1 cellular context compared by ENCODE assay signal in genomic region chr9:12955510-12956163, GRCh38.
TF ChIP-seq lines count a peak whose summit lies in the region.

No MANE protein-coding gene starts in this region.

TF ChIP-seq in GM23338, 12 proteins besides CTCF, POLR2A, EP300 and RAD21 (continued from another document):
- TF ChIP-seq ZNF462 (CRISPR knock-in tag; IDR thresholded peaks at IDR 0.05) (no peak), POLR2AphosphoS5 (IDR thresholded peaks at IDR 0.05; ENCODE audit: low read depth) (no peak), JUNB (IDR thresholded peaks at IDR 0.05; ENCODE audit: unreplicated experiment) (no peak), STAT1 (IDR thresholded peaks at IDR 0.05; ENCODE audit: unreplicated experiment) (no peak)
